ENCODE assay signal across 1 cellular context in genomic region chr20:59920944-59921343, GRCh38.
TF ChIP-seq lines count a peak whose summit lies in the region.

No MANE protein-coding gene starts in this region.

TF ChIP-seq in A549, 52 proteins besides CTCF, POLR2A, EP300 and RAD21:
- TF ChIP-seq SMC3 (IDR thresholded peaks at IDR 0.05): no peak
